Comparison of ENCODE assay signal across 11 cellular contexts in genomic region chr16:3999890-4000325, GRCh38.
DNase-seq lines count a peak whose midpoint lies in the region; ATAC-seq and TF ChIP-seq lines count a peak whose summit lies in the region.
"Had no signal": no experiment of that assay in that cellular context is flagged by ENCODE, and none has a peak within 500 bp of the region (broad histone marks: within the 10 kb centered on the region; RNA-seq: fewer than 3 reads in every experiment).

No MANE protein-coding gene starts in this region.

- H3K36me3 ChIP-seq in hepatocyte (replicated peaks; ENCODE audit: insufficient read depth, low read depth) (no peaks in the 10 kb centered on the region), thyroid gland (no peaks in the 10 kb centered on the region), HAP-1 (replicated peaks) (no peaks in the 10 kb centered on the region)

- H4K20me1 ChIP-seq in hepatocyte (ENCODE audit: insufficient read depth, poor library complexity, severe bottlenecking), result no peaks in the 10 kb centered on the region

- in situ Hi-C loops in HAP-1 (cut with MboI; ENCODE audit: low sequenced_read_pairs), result no loop called here

- H3K4me3 ChIP-seq in hepatocyte (no peak overlapping the region), thyroid gland (replicated peaks in 1 of 3) (no peak overlapping the region), HAP-1 (no peak overlapping the region)

- no peaks in the 10 kb centered on the region for H3K36me3 Mint-ChIP-seq in activated T-cell treated with anti-CD3 and anti-CD28 coated beads, Interleukin-2, amount 50 U/mL, for 72 hours (ENCODE audit: insufficient read depth in 2 of 2)
- no peaks in the 10 kb centered on the region for H3K36me3 Mint-ChIP-seq in activated CD8-positive, alpha-beta T cell treated with anti-CD3 and anti-CD28 coated beads, Interleukin-2, amount 10 ng/mL, durations not matched to agents 7 days and 5 days (ENCODE audit: low read depth)
- H3K36me3 Mint-ChIP-seq: stimulated activated memory B cell treated with anti-CD40 and anti-IgM and Interleukin-4, amounts not matched to agents 10 μg/mL and 1 μg/mL and 100 μg/mL, for 72 hours had no signal

- peak overlapping the region; percentile 5 to 66 for H3K4me3 Mint-ChIP-seq in activated T-cell treated with anti-CD3 and anti-CD28 coated beads, Interleukin-2, amount 50 U/mL, for 72 hours
- H3K4me3 Mint-ChIP-seq in activated CD8-positive, alpha-beta T cell treated with anti-CD3 and anti-CD28 coated beads, Interleukin-2, amount 10 ng/mL, durations not matched to agents 7 days and 5 days, result peak overlapping the region; percentile 21
- H3K4me3 Mint-ChIP-seq: stimulated activated memory B cell treated with anti-CD40 and anti-IgM and Interleukin-4, amounts not matched to agents 10 μg/mL and 1 μg/mL and 100 μg/mL, for 72 hours had no signal

- H3K4me1 ChIP-seq in hepatocyte (ENCODE audit: insufficient read depth) (peaks cover 13% of the 10 kb centered on the region), thyroid gland (peaks cover 7 to 17% of the 10 kb centered on the region in 2 donors), HAP-1 (peaks cover 17% of the 10 kb centered on the region)

- CTCF ChIA-PET in activated CD8-positive, alpha-beta T cell treated with anti-CD3 and anti-CD28 coated beads, Interleukin-2, amount 10 ng/mL, durations not matched to agents 7 days and 5 days (lab: Charles Lee), result no interaction called here

- no peak overlapping the region for H2AFZ ChIP-seq in hepatocyte

- intact Hi-C loops in thyroid gland (cut with DNase I), result no loop called here

- WGBS in hepatocyte (ENCODE audit: low lambda C conversion rate, missing lambda C conversion rate), result 88% methylated on average over 11 of the region's 11 CpGs
- 90 to 92% methylated on average over 11 of the region's 11 CpGs for WGBS in thyroid gland, 2 donors

- peaks cover 3% of the 10 kb centered on the region for H3K79me2 ChIP-seq in hepatocyte

- no peaks in the 10 kb centered on the region for H3K9me2 ChIP-seq in hepatocyte (replicated peaks; ENCODE audit: insufficient read depth)

- H3K9me3 ChIP-seq in hepatocyte (ENCODE audit: low read depth) (no peaks in the 10 kb centered on the region), thyroid gland (no peaks in the 10 kb centered on the region), HAP-1 (no peaks in the 10 kb centered on the region)

- no peak for DNase-seq in activated T-cell treated with anti-CD3 and anti-CD28 coated beads, Interleukin-2, amount 50 U/mL, for 72 hours
- DNase-seq in activated T-cell treated with anti-CD3 and anti-CD28 coated beads, Interleukin-2, amount 50 U/mL, for 48 hours, result no peak
- DNase-seq in activated CD8-positive, alpha-beta T cell treated with anti-CD3 and anti-CD28 coated beads, Interleukin-2, amount 10 ng/mL, durations not matched to agents 7 days and 5 days, result no peak
- DNase-seq in hepatocyte (ENCODE audit: low spot score) (no peak), thyroid gland (no peak), HAP-1 (ENCODE audit: low spot score in 2 of 2) (no peak)
- DNase-seq: KG1, WERI-Rb-1 had no signal

- POLR2A ChIA-PET in activated CD8-positive, alpha-beta T cell treated with anti-CD3 and anti-CD28 coated beads, Interleukin-2, amount 10 ng/mL, durations not matched to agents 7 days and 5 days (lab: Charles Lee), result no interaction called here

- H3K27ac Mint-ChIP-seq in activated T-cell treated with anti-CD3 and anti-CD28 coated beads, Interleukin-2, amount 50 U/mL, for 72 hours, result peak overlapping the region; percentile 68
- peak overlapping the region; percentile 46 for H3K27ac Mint-ChIP-seq in activated CD8-positive, alpha-beta T cell treated with anti-CD3 and anti-CD28 coated beads, Interleukin-2, amount 10 ng/mL, durations not matched to agents 7 days and 5 days
- H3K27ac Mint-ChIP-seq: stimulated activated memory B cell treated with anti-CD40 and anti-IgM and Interleukin-4, amounts not matched to agents 10 μg/mL and 1 μg/mL and 100 μg/mL, for 72 hours had no signal

- peak overlapping the region; percentile 21 for H3K4me2 ChIP-seq in hepatocyte

- H3K9me3 Mint-ChIP-seq in activated T-cell treated with anti-CD3 and anti-CD28 coated beads, Interleukin-2, amount 50 U/mL, for 72 hours, result no peaks in the 10 kb centered on the region
- H3K9me3 Mint-ChIP-seq in activated CD8-positive, alpha-beta T cell treated with anti-CD3 and anti-CD28 coated beads, Interleukin-2, amount 10 ng/mL, durations not matched to agents 7 days and 5 days (ENCODE audit: insufficient read depth), result no peaks in the 10 kb centered on the region
- H3K9me3 Mint-ChIP-seq: stimulated activated memory B cell treated with anti-CD40 and anti-IgM and Interleukin-4, amounts not matched to agents 10 μg/mL and 1 μg/mL and 100 μg/mL, for 72 hours had no signal

- H3K27ac ChIP-seq in hepatocyte (peak overlapping the region; percentile 73), thyroid gland (peak overlapping the region in 2 of 3 donors; percentile 33 to 64)

- H3K4me1 Mint-ChIP-seq in activated T-cell treated with anti-CD3 and anti-CD28 coated beads, Interleukin-2, amount 50 U/mL, for 72 hours (ENCODE audit: low read depth), result peaks cover 20% of the 10 kb centered on the region
- peaks cover 21% of the 10 kb centered on the region for H3K4me1 Mint-ChIP-seq in activated CD8-positive, alpha-beta T cell treated with anti-CD3 and anti-CD28 coated beads, Interleukin-2, amount 10 ng/mL, durations not matched to agents 7 days and 5 days (ENCODE audit: low read depth)
- H3K4me1 Mint-ChIP-seq: stimulated activated memory B cell treated with anti-CD40 and anti-IgM and Interleukin-4, amounts not matched to agents 10 μg/mL and 1 μg/mL and 100 μg/mL, for 72 hours had no signal

- H3K27me3 Mint-ChIP-seq in activated T-cell treated with anti-CD3 and anti-CD28 coated beads, Interleukin-2, amount 50 U/mL, for 72 hours (ENCODE audit: low read depth), result no peaks in the 10 kb centered on the region
- no peaks in the 10 kb centered on the region for H3K27me3 Mint-ChIP-seq in activated CD8-positive, alpha-beta T cell treated with anti-CD3 and anti-CD28 coated beads, Interleukin-2, amount 10 ng/mL, durations not matched to agents 7 days and 5 days (ENCODE audit: low read depth)
- H3K27me3 Mint-ChIP-seq: stimulated activated memory B cell treated with anti-CD40 and anti-IgM and Interleukin-4, amounts not matched to agents 10 μg/mL and 1 μg/mL and 100 μg/mL, for 72 hours had no signal

- peak; percentile 41 to 42 for ATAC-seq in activated T-cell treated with anti-CD3 and anti-CD28 coated beads, Interleukin-2, amount 50 U/mL, for 72 hours (replicated peaks in 1 of 2)
- peak; percentile 33 for ATAC-seq in activated CD8-positive, alpha-beta T cell treated with anti-CD3 and anti-CD28 coated beads, Interleukin-2, amount 10 ng/mL, durations not matched to agents 7 days and 5 days
- no peak for ATAC-seq in HG02852 (IDR thresholded peaks at IDR 0.05; ENCODE audit: unreplicated experiment)
- ATAC-seq in HG02642 (IDR thresholded peaks at IDR 0.05; ENCODE audit: poor library complexity, unreplicated experiment), result no peak
- ATAC-seq: stimulated activated memory B cell treated with anti-CD40 and anti-IgM and Interleukin-4, amounts not matched to agents 10 μg/mL and 1 μg/mL and 100 μg/mL, for 72 hours had no signal

- TF ChIP-seq CTCF in hepatocyte (IDR thresholded peaks at IDR 0.05; ENCODE audit: poor library complexity) (no peak), thyroid gland (IDR thresholded peaks at IDR 0.05) (no peak)

- TF ChIP-seq POLR2A in thyroid gland (IDR thresholded peaks at IDR 0.05), result no peak

- H3K27me3 ChIP-seq in hepatocyte (no peaks in the 10 kb centered on the region), thyroid gland (no peaks in the 10 kb centered on the region), HAP-1 (ENCODE audit: low read depth) (no peaks in the 10 kb centered on the region)

Comparison
In these comparisons a context has a peak if more than half of its experiments do, and no peak if none do; other contexts are left out.
1. ATAC-seq: peak in activated T-cell treated with anti-CD3 and anti-CD28 coated beads, Interleukin-2, amount 50 U/mL, for 72 hours (2 of 2) and activated CD8-positive, alpha-beta T cell treated with anti-CD3 and anti-CD28 coated beads, Interleukin-2, amount 10 ng/mL, durations not matched to agents 7 days and 5 days (single experiment); none in HG02852 (single experiment) and HG02642 (single experiment).